ENCODE assay signal across 9 cellular contexts in genomic region chr14:35365130-35366047, GRCh38. TPM values are rescaled to one million over a fixed set of nuclear protein-coding genes. Genes with fewer than 3 reads are reported as not detected.
DNase-seq lines count a peak whose midpoint lies in the region; ATAC-seq and TF ChIP-seq lines count a peak whose summit lies in the region.
"Had no signal": no experiment of that assay in that cellular context is flagged by ENCODE, and none has a peak within 500 bp of the region (broad histone marks: within the 10 kb centered on the region; RNA-seq: fewer than 3 reads in every experiment).

No MANE protein-coding gene starts in this region.

- peak overlapping the region; percentile 74 for H2AFZ ChIP-seq in SK-N-SH (ENCODE audit: low read depth)

- no peaks in the 10 kb centered on the region for H4K20me1 ChIP-seq in SK-N-SH (ENCODE audit: insufficient read depth)

- no peak for ATAC-seq in GM18498 (IDR thresholded peaks at IDR 0.05; ENCODE audit: unreplicated experiment)

- 37% methylated on average over 10 of the region's 13 CpGs for WGBS in SK-N-SH (ENCODE audit: low lambda C conversion rate)

- CTCF ChIA-PET in HEK293 (lab: Yijun Ruan, JAX): interaction anchor here (0.6 to 0.7 kb wide), 2 partner anchors 12 to 101 kb away, joined by 3 to 4 read pairs; no protein-coding TSS in a partner anchor
- CTCF ChIA-PET in SK-N-SH (lab: Yijun Ruan, JAX): no interaction called here

- no peak for TF ChIP-seq CTCF in HEK293 (tag by site-specific recombination; IDR thresholded peaks at IDR 0.05)
- TF ChIP-seq CTCF in SK-N-SH (IDR thresholded peaks at IDR 0.05): no peak

- POLR2A ChIA-PET in HEK293 (lab: Yijun Ruan, JAX): interaction anchor here (1.0 kb wide), 1 partner anchor 38 kb away, joined by 3 read pairs; no protein-coding TSS in a partner anchor
- POLR2A ChIA-PET in SK-N-SH (lab: Yijun Ruan, JAX): no interaction called here

- DNase-seq in SK-N-SH (no peak), adipocyte (ENCODE audit: low read depth) (peak; percentile 79), iPS-NIHi7 (ENCODE audit: extremely low spot score) (peak; percentile 16), DMS79 treated with DMSO at 0.1 percent for 48 hours (lab: John Stamatoyannopoulos, UW) (no peak), KBM-7 (no peak)
- peak; percentile 81 for DNase-seq in stimulated activated CD4-positive, alpha-beta T cell treated with anti-CD3 and anti-CD28 coated beads, Interleukin-2, amount 100 ng/mL, for 24 hours

- H3K4me2 ChIP-seq in SK-N-SH: no peak overlapping the region

- H3F3A ChIP-seq in SK-N-SH (replicated peaks; ENCODE audit: insufficient read depth): peaks cover 6% of the 10 kb centered on the region

- no peaks in the 10 kb centered on the region for H3K4me1 ChIP-seq in HEK293 (ENCODE audit: control insufficient read depth, insufficient read depth, low read length)
- peaks cover 0 to 17% of the 10 kb centered on the region in 2 experiments; a peak in 2 of 4 replicates for H3K4me1 ChIP-seq in SK-N-SH (ENCODE audit: control insufficient read depth in 1 of 2, insufficient read depth in 2 of 2, low read depth in 1 of 2, low read length in 1 of 2)
- H3K4me1 ChIP-seq in adipocyte (ENCODE audit: control insufficient read depth, insufficient read depth, low read length): peaks cover 62% of the 10 kb centered on the region

- in situ Hi-C loops in KBM-7 (cut with MboI; ENCODE audit: low pct_unique_long_range_greater_than_20kb, low sequenced_read_pairs): no loop called here

- H3K79me2 ChIP-seq in SK-N-SH (ENCODE audit: insufficient read depth): no peaks in the 10 kb centered on the region

- TF ChIP-seq RAD21 in SK-N-SH (IDR thresholded peaks at IDR 0.05; ENCODE audit: low read length): no peak

- H3K4me3 ChIP-seq in HEK293 (ENCODE audit: low read depth, low read length): no peak overlapping the region
- H3K4me3 ChIP-seq in SK-N-SH (ENCODE audit: low read depth in 2 of 2, low read length in 1 of 2): no peak overlapping the region
- H3K4me3 ChIP-seq in adipocyte (ENCODE audit: low read length): peak overlapping the region; percentile 21

- H3K36me3 ChIP-seq in HEK293 (ENCODE audit: control insufficient read depth in 2 of 2, insufficient read depth in 1 of 2, low read length in 2 of 2) (no peaks in the 10 kb centered on the region), SK-N-SH (replicated peaks in 1 of 2; ENCODE audit: control insufficient read depth in 1 of 2, insufficient read depth in 2 of 2, low read length in 1 of 2) (no peaks in the 10 kb centered on the region), adipocyte (ENCODE audit: control insufficient read depth, insufficient read depth, low read length, severe bottlenecking) (no peaks in the 10 kb centered on the region)

- 0 out of 2 replicates have a peak overlapping the region, but pooled peaks have one; percentile 5 for H3K9ac ChIP-seq in SK-N-SH
- H3K9ac ChIP-seq in adipocyte (ENCODE audit: low read length): peak overlapping the region; percentile 63

- no peaks in the 10 kb centered on the region for H3K9me3 ChIP-seq in HEK293 (ENCODE audit: control insufficient read depth, insufficient read depth, low read depth, low read length)
- no peaks in the 10 kb centered on the region for H3K9me3 ChIP-seq in SK-N-SH
- H3K9me3 ChIP-seq in adipocyte (ENCODE audit: control insufficient read depth, low read length): no peaks in the 10 kb centered on the region

- H3K27ac ChIP-seq in HEK293 (ENCODE audit: extremely low read depth, low read depth, low read length): no peak overlapping the region
- peak overlapping the region in 1 of 2 experiments; percentile 67; a peak in 2 of 4 replicates for H3K27ac ChIP-seq in SK-N-SH (ENCODE audit: low read depth in 2 of 2, low read length in 1 of 2)
- H3K27ac ChIP-seq: VCaP had no signal

- H3K27me3 ChIP-seq in SK-N-SH (ENCODE audit: insufficient read depth) (no peaks in the 10 kb centered on the region), adipocyte (replicated peaks; ENCODE audit: control insufficient read depth, insufficient read depth, low read length) (no peaks in the 10 kb centered on the region)

- no peaks in the 10 kb centered on the region for H3K9me2 ChIP-seq in SK-N-SH

- TF ChIP-seq EP300 in SK-N-SH (IDR thresholded peaks at IDR 0.05; ENCODE audit: borderline replicate concordance in 1 of 2, low read depth in 1 of 2, low read length in 1 of 2): no peak

TF ChIP-seq in HEK293, 187 proteins besides CTCF, POLR2A, EP300 and RAD21:
- TF ChIP-seq GLI4 (tag by site-specific recombination; IDR thresholded peaks at IDR 0.05) (no peak), ZBTB26 (tag by site-specific recombination; optimal IDR thresholded peaks at IDR 0.05) (no peak), GLIS1 (tag by site-specific recombination; IDR thresholded peaks at IDR 0.05) (peak; percentile 63), ZSCAN4 (tag by site-specific recombination; IDR thresholded peaks at IDR 0.05) (no peak), ZNF202 (tag by site-specific recombination; IDR thresholded peaks at IDR 0.05; ENCODE audit: borderline replicate concordance) (no peak), ZNF211 (tag by site-specific recombination; IDR thresholded peaks at IDR 0.05; ENCODE audit: low read depth) (no peak)

TF ChIP-seq in SK-N-SH, 30 proteins besides CTCF, POLR2A, EP300 and RAD21:
- peak; percentile 95 for TF ChIP-seq MAX (IDR thresholded peaks at IDR 0.05; ENCODE audit: low read depth)
- TF ChIP-seq FOSL2 (IDR thresholded peaks at IDR 0.05; ENCODE audit: borderline replicate concordance, low read depth): peak; percentile 78
- peak; percentile 72 for TF ChIP-seq JUND (IDR thresholded peaks at IDR 0.05)
- TF ChIP-seq USF1 (IDR thresholded peaks at IDR 0.05; ENCODE audit: borderline replicate concordance, low read depth): peak; percentile 47; the same call in 1 of the 2 replicates
- TF ChIP-seq TCF12 (IDR thresholded peaks at IDR 0.05): peak; percentile 63
- no peak for TF ChIP-seq GABPA (IDR thresholded peaks at IDR 0.05; ENCODE audit: low read depth)

RNA-seq across cellular contexts. Expression of gene NFKBIA, which starts 39.2 kb away (rescaled TPM):
- 56.3 and 56.7 TPM in 2 replicates for polyA plus RNA-seq in SK-N-SH (2012; rRNA removed)
- 30.8 and 34.1 TPM in 2 replicates for polyA plus RNA-seq in SK-N-SH (2012; cell fraction: cytosol; rRNA removed)
- 154 and 164 TPM in 2 replicates for polyA plus RNA-seq in SK-N-SH (2012; cell fraction: nucleus; rRNA removed)

Comparison
In these comparisons a context has a peak if more than half of its experiments do, and no peak if none do; other contexts are left out.
1. DNase-seq: peak in adipocyte (single experiment), iPS-NIHi7 (single experiment) and stimulated activated CD4-positive, alpha-beta T cell treated with anti-CD3 and anti-CD28 coated beads, Interleukin-2, amount 100 ng/mL, for 24 hours (2 of 2); none in SK-N-SH (single experiment), DMS79 treated with DMSO at 0.1 percent for 48 hours (single experiment) and KBM-7 (single experiment).